Comparison of ENCODE assay signal across 25 cellular contexts in the genomic region with DNA sequence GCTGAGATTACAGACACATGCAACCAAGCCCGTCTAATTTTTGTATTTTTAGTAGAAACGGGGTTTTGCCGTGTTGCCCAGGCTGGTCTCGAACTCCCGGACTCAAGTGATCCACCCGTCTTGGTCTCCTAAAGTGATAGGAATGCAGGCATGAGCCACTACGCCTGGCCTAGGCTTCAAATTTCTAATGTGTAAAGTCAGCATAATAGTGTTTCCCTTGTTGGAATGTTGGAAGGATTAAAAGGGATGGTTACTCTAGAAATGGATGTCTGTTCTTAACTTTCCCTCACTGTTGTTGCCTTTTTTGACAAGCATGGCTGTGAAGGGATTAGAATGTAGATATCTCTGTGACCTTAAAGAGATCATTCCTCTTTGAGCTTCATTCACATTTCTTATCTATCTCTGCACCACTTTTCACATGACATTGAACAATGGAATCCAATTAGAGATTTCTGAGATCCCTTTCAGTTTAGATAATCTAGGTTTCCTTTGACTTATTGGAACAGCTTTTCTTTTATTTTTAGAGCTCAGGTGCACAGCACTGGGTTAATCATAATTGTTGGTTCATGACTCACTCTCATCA.
"Had no signal": no experiment of that assay in that cellular context is flagged by ENCODE, and none has a peak within 500 bp of the region (broad histone marks: within the 10 kb centered on the region; RNA-seq: fewer than 3 reads in every experiment).

No MANE protein-coding gene starts in this region.

- FAIRE-seq: endometrium had no signal

- H2AFZ ChIP-seq: neural progenitor cell, parathyroid adenoma had no signal

- H3K36me3 ChIP-seq: esophagus squamous epithelium, heart right ventricle, lower lobe of right lung, neural progenitor cell, stomach, thyroid gland had no signal

- H3K9ac ChIP-seq: neural progenitor cell, parathyroid adenoma had no signal

- H3K4me3 ChIP-seq: esophagus squamous epithelium, heart right ventricle, lower lobe of right lung, mucosa of descending colon, neural progenitor cell, stomach, thyroid gland had no signal

- H3K9me3 ChIP-seq: esophagus squamous epithelium, heart right ventricle, lower lobe of right lung, mucosa of descending colon, stomach, thyroid gland had no signal

- ATAC-seq: effector memory CD8-positive, alpha-beta T cell; heart right ventricle; left ventricle myocardium superior; lower lobe of right lung; mucosa of descending colon; natural killer cell treated with Interleukin-12 subunit alpha and Interleukin-12 subunit beta and Interleukin-15 and Interleukin-18, amount 100 ng/mL, for 72 hours; sciatic nerve; stimulated activated effector memory CD8-positive, alpha-beta T cell treated with anti-CD3 and anti-CD28 coated beads, Interleukin-12 subunit alpha, Interleukin-12 subunit beta, amount 100 ng/mL, for 72 hours had no signal

- H3K4me1 ChIP-seq: esophagus squamous epithelium, heart right ventricle, lower lobe of right lung, neural progenitor cell, parathyroid adenoma, stomach, thyroid gland had no signal

- H3K27me3 ChIP-seq: esophagus squamous epithelium, neural progenitor cell, stomach, thyroid gland had no signal

- H3K4me2 ChIP-seq: neural progenitor cell had no signal

- H3K27ac ChIP-seq: esophagus squamous epithelium, heart right ventricle, lower lobe of right lung, neural progenitor cell, parathyroid adenoma, stomach, thyroid gland had no signal

- DNase-seq: cortex of kidney; effector memory CD8-positive, alpha-beta T cell; erythroblast; esophagus squamous epithelium; foreskin melanocyte; glutamatergic neuron; heart right ventricle; hippocampal formation; islet precursor cell; kidney glomerular epithelial cell; left ventricle myocardium superior; lower lobe of right lung; mucosa of descending colon; naive B cell; stimulated activated CD4-positive, alpha-beta T cell treated with anti-CD3 and anti-CD28 coated beads, Interleukin-2, amount 100 ng/mL, for 24 hours; stimulated activated CD4-positive, alpha-beta T cell treated with anti-CD3 and anti-CD28 coated beads, Interleukin-4, amount 100 ng/mL, for 24 hours; stimulated activated naive CD4-positive, alpha-beta T cell treated with Interleukin-2 at 50 U/mL for 16 hours; stomach; thyroid gland had no signal

- H3K79me2 ChIP-seq: parathyroid adenoma had no signal
